In the genomic region with DNA sequence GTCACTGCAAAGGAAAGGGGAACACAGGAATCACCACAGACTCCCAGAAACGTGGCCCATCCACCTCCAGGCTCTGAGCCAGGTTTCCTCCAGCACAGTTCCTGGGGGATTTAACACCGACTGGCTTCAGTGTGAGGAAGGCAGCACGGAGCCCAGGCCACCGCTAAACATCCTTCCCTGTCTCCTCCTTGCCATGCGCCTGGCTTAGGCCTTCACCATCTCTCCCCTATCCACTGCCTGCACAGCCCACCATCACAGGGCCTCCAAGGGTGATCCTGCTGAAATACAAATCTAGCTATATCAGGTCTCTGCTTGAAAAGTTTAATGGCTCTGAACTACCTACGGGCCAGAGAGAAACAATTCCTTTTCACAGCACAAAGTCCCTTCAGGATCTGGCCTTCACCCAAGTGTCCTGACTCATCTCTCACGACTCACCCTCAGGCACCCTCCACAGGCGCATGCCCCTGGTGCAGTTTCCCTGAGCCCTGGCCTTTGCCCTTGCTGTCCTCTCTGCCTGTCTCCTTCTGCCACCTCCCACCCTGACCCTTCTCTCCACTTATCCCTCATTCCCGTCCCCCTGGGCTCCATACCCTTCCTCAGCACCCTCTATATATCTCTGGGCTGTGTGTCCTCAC, we compare ENCODE assay signal across 7 cellular contexts. TPM values are rescaled to one million over a fixed set of nuclear protein-coding genes. Genes with fewer than 3 reads are reported as not detected.
DNase-seq lines count a peak whose midpoint lies in the region; ATAC-seq and TF ChIP-seq lines count a peak whose summit lies in the region.
"Not testable (repeated sequence)": the region's sequence is repeated elsewhere in the genome, so short reads cannot be mapped to it uniquely, and the experiment has no call there.

No MANE protein-coding gene starts in this region.

- peak; percentile 96 for ATAC-seq in PC-3
- peak; percentile 80 for ATAC-seq in activated CD4-positive, alpha-beta T cell treated with anti-CD3 and anti-CD28 coated beads for 36 hours
- peak; percentile 77 for ATAC-seq in foreskin keratinocyte
- ATAC-seq in stimulated activated memory B cell treated with anti-CD40 and anti-IgM and Interleukin-4, amounts not matched to agents 10 μg/mL and 1 μg/mL and 100 μg/mL, for 72 hours: not testable (repeated sequence)

- not testable (repeated sequence) for H3K36me3 Mint-ChIP-seq in activated CD4-positive, alpha-beta T cell treated with anti-CD3 and anti-CD28 coated beads for 36 hours (ENCODE audit: low read depth); MCF 10A (ENCODE audit: insufficient read depth, unreplicated experiment)
- H3K36me3 Mint-ChIP-seq in stimulated activated memory B cell treated with anti-CD40 and anti-IgM and Interleukin-4, amounts not matched to agents 10 μg/mL and 1 μg/mL and 100 μg/mL, for 72 hours: peaks cover 40% of the 10 kb centered on the region

- H3F3A ChIP-seq in PC-3 (ENCODE audit: low read length, unreplicated experiment): not testable (repeated sequence)

- H3K27me3 Mint-ChIP-seq in activated CD4-positive, alpha-beta T cell treated with anti-CD3 and anti-CD28 coated beads for 36 hours; MCF 10A (ENCODE audit: insufficient read depth, unreplicated experiment); stimulated activated memory B cell treated with anti-CD40 and anti-IgM and Interleukin-4, amounts not matched to agents 10 μg/mL and 1 μg/mL and 100 μg/mL, for 72 hours: not testable (repeated sequence)

- not testable (repeated sequence) for H3K4me3 ChIP-seq in PC-3 (ENCODE audit: low read length); mucosa of rectum (ENCODE audit: low read length in 2 of 2)

- H3K9me2 ChIP-seq in PC-3 (replicated peaks; ENCODE audit: low read length): not testable (repeated sequence)

- H4K20me1 ChIP-seq in PC-3 (ENCODE audit: low read length): not testable (repeated sequence)

- H3K27me3 ChIP-seq in PC-3 (ENCODE audit: low read length); foreskin keratinocyte; mucosa of rectum (ENCODE audit: control insufficient read depth in 2 of 2, insufficient read depth in 2 of 2, low read length in 2 of 2): not testable (repeated sequence)

- not testable (repeated sequence) for H3K9ac ChIP-seq in PC-3 (ENCODE audit: low read length); mucosa of rectum (ENCODE audit: low read depth in 1 of 2, low read length in 2 of 2)

- H3K4me3 Mint-ChIP-seq in activated CD4-positive, alpha-beta T cell treated with anti-CD3 and anti-CD28 coated beads for 36 hours; MCF 10A (ENCODE audit: unreplicated experiment); stimulated activated memory B cell treated with anti-CD40 and anti-IgM and Interleukin-4, amounts not matched to agents 10 μg/mL and 1 μg/mL and 100 μg/mL, for 72 hours: not testable (repeated sequence)

- H3K27ac ChIP-seq in PC-3 (ENCODE audit: low read length) (peak overlapping the region; percentile 46), mucosa of rectum (ENCODE audit: low read depth in 2 of 2, low read length in 2 of 2) (peak overlapping the region; percentile 58 to 65)
- H3K27ac ChIP-seq in foreskin keratinocyte: not testable (repeated sequence)

- not testable (repeated sequence) for BruUV-seq in PC-3 (replicated peaks; lab: Mats Ljungman, UMichigan); MCF 10A (replicated peaks; lab: Mats Ljungman, UMichigan)

- POLR2A ChIA-PET in PC-3 (lab: Charles Lee; ENCODE audit: unreplicated experiment); activated CD4-positive, alpha-beta T cell treated with anti-CD3 and anti-CD28 coated beads for 36 hours (lab: Charles Lee): not testable (repeated sequence)
- POLR2A ChIA-PET in MCF 10A (lab: Yijun Ruan, JAX): interaction anchor here (0.6 to 0.7 kb wide), 3 partner anchors 410 to 473 kb away, joined by 3 read pairs; no protein-coding TSS in a partner anchor

- not testable (repeated sequence) for H3K36me3 ChIP-seq in PC-3 (ENCODE audit: low read depth, low read length); mucosa of rectum (ENCODE audit: control insufficient read depth in 2 of 2, insufficient read depth in 2 of 2, low read length in 2 of 2)

- peak overlapping the region; percentile 39; the same call in 1 of the 2 replicates for H3K4me2 ChIP-seq in PC-3 (ENCODE audit: low read length)

- H3K9me3 Mint-ChIP-seq in activated CD4-positive, alpha-beta T cell treated with anti-CD3 and anti-CD28 coated beads for 36 hours (ENCODE audit: low read depth); MCF 10A (ENCODE audit: unreplicated experiment); stimulated activated memory B cell treated with anti-CD40 and anti-IgM and Interleukin-4, amounts not matched to agents 10 μg/mL and 1 μg/mL and 100 μg/mL, for 72 hours: not testable (repeated sequence)

- H2AFZ ChIP-seq in PC-3 (ENCODE audit: low read length): not testable (repeated sequence)

- H3K79me2 ChIP-seq in PC-3 (ENCODE audit: low read length): not testable (repeated sequence)

- not testable (repeated sequence) for H3K27ac Mint-ChIP-seq in activated CD4-positive, alpha-beta T cell treated with anti-CD3 and anti-CD28 coated beads for 36 hours; MCF 10A (ENCODE audit: low read depth, unreplicated experiment)
- peak overlapping the region; percentile 83 for H3K27ac Mint-ChIP-seq in stimulated activated memory B cell treated with anti-CD40 and anti-IgM and Interleukin-4, amounts not matched to agents 10 μg/mL and 1 μg/mL and 100 μg/mL, for 72 hours

- not testable (repeated sequence) for TF ChIP-seq CTCF in PC-3 (conservative IDR thresholded peaks at IDR 0.05; ENCODE audit: low read depth, low read length); MCF 10A (IDR thresholded peaks at IDR 0.05; ENCODE audit: unreplicated experiment); foreskin keratinocyte (conservative IDR thresholded peaks at IDR 0.05)

- H3K9me3 ChIP-seq in PC-3 (ENCODE audit: low read length); mucosa of rectum (ENCODE audit: control insufficient read depth in 2 of 2, low read length in 2 of 2): not testable (repeated sequence)

- CTCF ChIA-PET in PC-3 (lab: Charles Lee); activated CD4-positive, alpha-beta T cell treated with anti-CD3 and anti-CD28 coated beads for 36 hours (lab: Charles Lee): not testable (repeated sequence)
- CTCF ChIA-PET in MCF 10A (lab: Yijun Ruan, JAX): interaction anchor here (0.7 kb wide), 1 partner anchor 33 kb away, joined by 3 read pairs; no protein-coding TSS in a partner anchor

- H3K4me1 Mint-ChIP-seq in activated CD4-positive, alpha-beta T cell treated with anti-CD3 and anti-CD28 coated beads for 36 hours: peaks cover 18% of the 10 kb centered on the region
- not testable (repeated sequence) for H3K4me1 Mint-ChIP-seq in MCF 10A (ENCODE audit: insufficient read depth, unreplicated experiment)
- H3K4me1 Mint-ChIP-seq in stimulated activated memory B cell treated with anti-CD40 and anti-IgM and Interleukin-4, amounts not matched to agents 10 μg/mL and 1 μg/mL and 100 μg/mL, for 72 hours: peaks cover 61% of the 10 kb centered on the region

- intact Hi-C loops in PC-3 (cut with micrococcal nuclease); activated CD4-positive, alpha-beta T cell treated with anti-CD3 and anti-CD28 coated beads for 36 hours (cut with DNase I, micrococcal nuclease); MCF 10A (cut with micrococcal nuclease): not testable (repeated sequence)

- peak; percentile 39 for DNase-seq in GM03348 (ENCODE audit: low spot score)
- DNase-seq in PC-3: peak; percentile 64
- peak; percentile 38 for DNase-seq in activated CD4-positive, alpha-beta T cell treated with anti-CD3 and anti-CD28 coated beads for 36 hours
- DNase-seq in MCF 10A (ENCODE audit: unreplicated experiment): peak; percentile 49
- peak in 1 of 2 donors; percentile 53 for DNase-seq in foreskin keratinocyte

- H3K4me1 ChIP-seq in PC-3 (ENCODE audit: insufficient read depth, low read length) (peaks cover 11% of the 10 kb centered on the region), mucosa of rectum (ENCODE audit: control insufficient read depth in 2 of 2, insufficient read depth in 2 of 2, low read length in 2 of 2) (peaks cover 6 to 18% of the 10 kb centered on the region in 2 donors)
- H3K4me1 ChIP-seq in foreskin keratinocyte: not testable (repeated sequence)

RNA-seq across cellular contexts. Expression of a gene that starts 18.4 kb away (rescaled TPM):
- total RNA-seq in PC-3 (2014; rRNA removed): 15.2 and 26.9 TPM in 2 replicates
- total RNA-seq in activated CD4-positive, alpha-beta T cell treated with anti-CD3 and anti-CD28 coated beads for 36 hours: 10 to 100 TPM; 12.4 to 16.0 TPM
- 11.0 and 13.4 TPM in 2 replicates for total RNA-seq in MCF 10A (2022)
- total RNA-seq in foreskin keratinocyte: 14.4 and 14.5 TPM in 2 replicates
- 13.4 and 13.6 TPM in 2 replicates for polyA plus RNA-seq in foreskin keratinocyte
